In the genomic region with DNA sequence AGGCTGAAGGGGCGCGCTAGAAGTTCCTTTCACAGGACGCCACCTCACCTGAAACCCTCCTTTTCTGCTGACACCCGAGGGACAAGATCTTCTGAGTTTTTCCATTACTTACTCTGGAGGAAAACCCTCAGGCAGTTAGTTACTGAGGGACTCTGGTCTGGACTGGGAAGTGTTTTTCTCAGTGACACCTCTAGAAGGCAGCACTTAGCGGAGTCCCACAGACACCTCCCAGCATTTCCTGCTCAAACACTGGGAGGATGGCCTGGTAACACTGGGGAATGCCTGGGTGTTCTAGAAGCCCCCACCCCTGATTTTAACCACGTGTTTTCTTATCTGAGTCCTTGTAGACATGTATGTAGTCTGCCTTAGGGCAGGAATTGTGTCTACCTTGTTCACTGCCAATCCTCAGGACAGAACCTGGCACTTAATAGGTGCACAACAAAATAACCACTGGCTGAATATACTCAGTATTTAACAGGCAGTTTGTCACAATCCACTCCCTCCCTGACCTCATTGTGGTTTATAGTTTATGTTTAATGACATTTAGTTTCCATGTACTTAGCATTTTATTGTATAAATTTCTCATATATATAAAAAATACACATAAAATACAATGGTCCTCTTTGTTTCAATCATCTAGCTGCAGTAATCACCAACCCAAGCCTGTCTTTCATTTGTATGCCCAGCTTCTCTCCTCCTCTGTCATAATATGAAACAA, we compare ENCODE assay signal across 1 cellular context.
TF ChIP-seq lines count a peak whose summit lies in the region.

No MANE protein-coding gene starts in this region.

TF ChIP-seq in HepG2, 621 proteins besides CTCF, POLR2A, EP300 and RAD21 (continued from another document):
- TF ChIP-seq, protein P1, sequence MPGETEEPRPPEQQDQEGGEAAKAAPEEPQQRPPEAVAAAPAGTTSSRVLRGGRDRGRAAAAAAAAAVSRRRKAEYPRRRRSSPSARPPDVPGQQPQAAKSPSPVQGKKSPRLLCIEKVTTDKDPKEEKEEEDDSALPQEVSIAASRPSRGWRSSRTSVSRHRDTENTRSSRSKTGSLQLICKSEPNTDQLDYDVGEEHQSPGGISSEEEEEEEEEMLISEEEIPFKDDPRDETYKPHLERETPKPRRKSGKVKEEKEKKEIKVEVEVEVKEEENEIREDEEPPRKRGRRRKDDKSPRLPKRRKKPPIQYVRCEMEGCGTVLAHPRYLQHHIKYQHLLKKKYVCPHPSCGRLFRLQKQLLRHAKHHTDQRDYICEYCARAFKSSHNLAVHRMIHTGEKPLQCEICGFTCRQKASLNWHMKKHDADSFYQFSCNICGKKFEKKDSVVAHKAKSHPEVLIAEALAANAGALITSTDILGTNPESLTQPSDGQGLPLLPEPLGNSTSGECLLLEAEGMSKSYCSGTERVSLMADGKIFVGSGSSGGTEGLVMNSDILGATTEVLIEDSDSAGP (CRISPR knock-in tag; IDR thresholded peaks at IDR 0.05; ENCODE audit: borderline replicate concordance) = no peak
- TF ChIP-seq RFX5 (IDR thresholded peaks at IDR 0.05; ENCODE audit: low read depth, low read length) = no peak
- TF ChIP-seq, protein P2, sequence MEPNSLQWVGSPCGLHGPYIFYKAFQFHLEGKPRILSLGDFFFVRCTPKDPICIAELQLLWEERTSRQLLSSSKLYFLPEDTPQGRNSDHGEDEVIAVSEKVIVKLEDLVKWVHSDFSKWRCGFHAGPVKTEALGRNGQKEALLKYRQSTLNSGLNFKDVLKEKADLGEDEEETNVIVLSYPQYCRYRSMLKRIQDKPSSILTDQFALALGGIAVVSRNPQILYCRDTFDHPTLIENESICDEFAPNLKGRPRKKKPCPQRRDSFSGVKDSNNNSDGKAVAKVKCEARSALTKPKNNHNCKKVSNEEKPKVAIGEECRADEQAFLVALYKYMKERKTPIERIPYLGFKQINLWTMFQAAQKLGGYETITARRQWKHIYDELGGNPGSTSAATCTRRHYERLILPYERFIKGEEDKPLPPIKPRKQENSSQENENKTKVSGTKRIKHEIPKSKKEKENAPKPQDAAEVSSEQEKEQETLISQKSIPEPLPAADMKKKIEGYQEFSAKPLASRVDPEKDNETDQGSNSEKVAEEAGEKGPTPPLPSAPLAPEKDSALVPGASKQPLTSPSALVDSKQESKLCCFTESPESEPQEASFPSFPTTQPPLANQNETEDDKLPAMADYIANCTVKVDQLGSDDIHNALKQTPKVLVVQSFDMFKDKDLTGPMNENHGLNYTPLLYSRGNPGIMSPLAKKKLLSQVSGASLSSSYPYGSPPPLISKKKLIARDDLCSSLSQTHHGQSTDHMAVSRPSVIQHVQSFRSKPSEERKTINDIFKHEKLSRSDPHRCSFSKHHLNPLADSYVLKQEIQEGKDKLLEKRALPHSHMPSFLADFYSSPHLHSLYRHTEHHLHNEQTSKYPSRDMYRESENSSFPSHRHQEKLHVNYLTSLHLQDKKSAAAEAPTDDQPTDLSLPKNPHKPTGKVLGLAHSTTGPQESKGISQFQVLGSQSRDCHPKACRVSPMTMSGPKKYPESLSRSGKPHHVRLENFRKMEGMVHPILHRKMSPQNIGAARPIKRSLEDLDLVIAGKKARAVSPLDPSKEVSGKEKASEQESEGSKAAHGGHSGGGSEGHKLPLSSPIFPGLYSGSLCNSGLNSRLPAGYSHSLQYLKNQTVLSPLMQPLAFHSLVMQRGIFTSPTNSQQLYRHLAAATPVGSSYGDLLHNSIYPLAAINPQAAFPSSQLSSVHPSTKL (CRISPR knock-in tag; IDR thresholded peaks at IDR 0.05) = 0 out of 2 replicates have a peak, but pooled peaks have one; percentile 20
- no peak for TF ChIP-seq KAT8 (CRISPR knock-in tag; IDR thresholded peaks at IDR 0.05)
- no peak for TF ChIP-seq ZNF224 (CRISPR knock-in tag; IDR thresholded peaks at IDR 0.05)
- TF ChIP-seq, protein P3, sequence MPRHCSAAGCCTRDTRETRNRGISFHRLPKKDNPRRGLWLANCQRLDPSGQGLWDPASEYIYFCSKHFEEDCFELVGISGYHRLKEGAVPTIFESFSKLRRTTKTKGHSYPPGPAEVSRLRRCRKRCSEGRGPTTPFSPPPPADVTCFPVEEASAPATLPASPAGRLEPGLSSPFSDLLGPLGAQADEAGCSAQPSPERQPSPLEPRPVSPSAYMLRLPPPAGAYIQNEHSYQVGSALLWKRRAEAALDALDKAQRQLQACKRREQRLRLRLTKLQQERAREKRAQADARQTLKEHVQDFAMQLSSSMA (CRISPR knock-in tag; IDR thresholded peaks at IDR 0.05) = no peak
- TF ChIP-seq ZMYM4 (CRISPR knock-in tag; IDR thresholded peaks at IDR 0.05) = 0 out of 2 replicates have a peak, but pooled peaks have one; percentile 39
- TF ChIP-seq, protein P4, sequence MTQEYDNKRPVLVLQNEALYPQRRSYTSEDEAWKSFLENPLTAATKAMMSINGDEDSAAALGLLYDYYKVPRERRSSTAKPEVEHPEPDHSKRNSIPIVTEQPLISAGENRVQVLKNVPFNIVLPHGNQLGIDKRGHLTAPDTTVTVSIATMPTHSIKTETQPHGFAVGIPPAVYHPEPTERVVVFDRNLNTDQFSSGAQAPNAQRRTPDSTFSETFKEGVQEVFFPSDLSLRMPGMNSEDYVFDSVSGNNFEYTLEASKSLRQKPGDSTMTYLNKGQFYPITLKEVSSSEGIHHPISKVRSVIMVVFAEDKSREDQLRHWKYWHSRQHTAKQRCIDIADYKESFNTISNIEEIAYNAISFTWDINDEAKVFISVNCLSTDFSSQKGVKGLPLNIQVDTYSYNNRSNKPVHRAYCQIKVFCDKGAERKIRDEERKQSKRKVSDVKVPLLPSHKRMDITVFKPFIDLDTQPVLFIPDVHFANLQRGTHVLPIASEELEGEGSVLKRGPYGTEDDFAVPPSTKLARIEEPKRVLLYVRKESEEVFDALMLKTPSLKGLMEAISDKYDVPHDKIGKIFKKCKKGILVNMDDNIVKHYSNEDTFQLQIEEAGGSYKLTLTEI (CRISPR knock-in tag; conservative IDR thresholded peaks at IDR 0.05) = no peak
- no peak for TF ChIP-seq PHB2 (IDR thresholded peaks at IDR 0.05; ENCODE audit: partially characterized antibody)
- no peak for TF ChIP-seq KAT2B (IDR thresholded peaks at IDR 0.05; ENCODE audit: borderline replicate concordance, low read depth, low read length)
- TF ChIP-seq, protein P5, sequence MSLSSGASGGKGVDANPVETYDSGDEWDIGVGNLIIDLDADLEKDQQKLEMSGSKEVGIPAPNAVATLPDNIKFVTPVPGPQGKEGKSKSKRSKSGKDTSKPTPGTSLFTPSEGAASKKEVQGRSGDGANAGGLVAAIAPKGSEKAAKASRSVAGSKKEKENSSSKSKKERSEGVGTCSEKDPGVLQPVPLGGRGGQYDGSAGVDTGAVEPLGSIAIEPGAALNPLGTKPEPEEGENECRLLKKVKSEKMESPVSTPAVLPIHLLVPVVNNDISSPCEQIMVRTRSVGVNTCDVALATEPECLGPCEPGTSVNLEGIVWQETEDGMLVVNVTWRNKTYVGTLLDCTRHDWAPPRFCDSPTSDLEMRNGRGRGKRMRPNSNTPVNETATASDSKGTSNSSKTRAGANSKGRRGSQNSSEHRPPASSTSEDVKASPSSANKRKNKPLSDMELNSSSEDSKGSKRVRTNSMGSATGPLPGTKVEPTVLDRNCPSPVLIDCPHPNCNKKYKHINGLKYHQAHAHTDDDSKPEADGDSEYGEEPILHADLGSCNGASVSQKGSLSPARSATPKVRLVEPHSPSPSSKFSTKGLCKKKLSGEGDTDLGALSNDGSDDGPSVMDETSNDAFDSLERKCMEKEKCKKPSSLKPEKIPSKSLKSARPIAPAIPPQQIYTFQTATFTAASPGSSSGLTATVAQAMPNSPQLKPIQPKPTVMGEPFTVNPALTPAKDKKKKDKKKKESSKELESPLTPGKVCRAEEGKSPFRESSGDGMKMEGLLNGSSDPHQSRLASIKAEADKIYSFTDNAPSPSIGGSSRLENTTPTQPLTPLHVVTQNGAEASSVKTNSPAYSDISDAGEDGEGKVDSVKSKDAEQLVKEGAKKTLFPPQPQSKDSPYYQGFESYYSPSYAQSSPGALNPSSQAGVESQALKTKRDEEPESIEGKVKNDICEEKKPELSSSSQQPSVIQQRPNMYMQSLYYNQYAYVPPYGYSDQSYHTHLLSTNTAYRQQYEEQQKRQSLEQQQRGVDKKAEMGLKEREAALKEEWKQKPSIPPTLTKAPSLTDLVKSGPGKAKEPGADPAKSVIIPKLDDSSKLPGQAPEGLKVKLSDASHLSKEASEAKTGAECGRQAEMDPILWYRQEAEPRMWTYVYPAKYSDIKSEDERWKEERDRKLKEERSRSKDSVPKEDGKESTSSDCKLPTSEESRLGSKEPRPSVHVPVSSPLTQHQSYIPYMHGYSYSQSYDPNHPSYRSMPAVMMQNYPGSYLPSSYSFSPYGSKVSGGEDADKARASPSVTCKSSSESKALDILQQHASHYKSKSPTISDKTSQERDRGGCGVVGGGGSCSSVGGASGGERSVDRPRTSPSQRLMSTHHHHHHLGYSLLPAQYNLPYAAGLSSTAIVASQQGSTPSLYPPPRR (CRISPR knock-in tag; IDR thresholded peaks at IDR 0.05; ENCODE audit: borderline replicate concordance) = no peak
- no peak for TF ChIP-seq SMAD1 (CRISPR knock-in tag; IDR thresholded peaks at IDR 0.05; ENCODE audit: borderline replicate concordance, low read depth)
- no peak for TF ChIP-seq ZNF891 (CRISPR knock-in tag; IDR thresholded peaks at IDR 0.05)
- no peak for TF ChIP-seq NPAS2 (CRISPR knock-in tag; IDR thresholded peaks at IDR 0.05; ENCODE audit: borderline replicate concordance)
- TF ChIP-seq ARNTL (CRISPR knock-in tag; IDR thresholded peaks at IDR 0.05) = no peak
- no peak for TF ChIP-seq ESRRA (CRISPR knock-in tag; IDR thresholded peaks at IDR 0.05; ENCODE audit: low read depth)
- no peak for TF ChIP-seq NFE2L1 (CRISPR knock-in tag; IDR thresholded peaks at IDR 0.05; ENCODE audit: borderline replicate concordance)
